In genomic region chr1:168135982-168136708, GRCh38 we compare ENCODE assay signal across 8 cellular contexts. TPM values are rescaled to one million over a fixed set of nuclear protein-coding genes. Genes with fewer than 3 reads are reported as not detected.
DNase-seq lines count a peak whose midpoint lies in the region; ATAC-seq and TF ChIP-seq lines count a peak whose summit lies in the region.

No MANE protein-coding gene starts in this region.

- no peak for TF ChIP-seq POLR2A in IMR-90 (IDR thresholded peaks at IDR 0.05; ENCODE audit: low read depth, low read length)

- intact Hi-C loops in IMR-90 (cut with micrococcal nuclease), result loop anchor here (2.0 to 5.0 kb wide), 2 partner anchors 43 to 54 kb away; partner anchors contain the start of gene TIPRL
- intact Hi-C loops in psoas muscle (cut with DNase I), result no loop called here

- H3K18ac ChIP-seq in IMR-90 (ENCODE audit: low read depth, low read length), result no peak overlapping the region

- peak overlapping the region; percentile 73 for H3K4me2 ChIP-seq in IMR-90 (ENCODE audit: low read depth, low read length)

- dilution Hi-C loops in IMR-90 (cut with HindIII; ENCODE audit: low sequenced_read_pairs, unreplicated experiment), result no loop called here

- H2BK15ac ChIP-seq in IMR-90 (ENCODE audit: low read depth, low read length), result no peak overlapping the region

- H2AK9ac ChIP-seq in IMR-90 (replicated peaks; ENCODE audit: low read depth, low read length, poor library complexity), result peak overlapping the region; percentile 18

- BruUV-seq in IMR-90 (replicated peaks; lab: Mats Ljungman, UMichigan), result no TSS peak

- DNase-seq in Daoy (ENCODE audit: low read depth), result peak; percentile 33
- peak; percentile 17 for DNase-seq in IMR-90
- peak; percentile 40 to 50 for DNase-seq in activated T-cell treated with anti-CD3 and anti-CD28 coated beads, Interleukin-2, amount 50 U/mL, for 48 hours
- peak; percentile 36 to 40 for DNase-seq in cardiac muscle cell (ENCODE audit: low read depth in 1 of 2, low spot score in 1 of 2)
- peak; percentile 20 to 60 for DNase-seq in psoas muscle
- no peak for DNase-seq in NCI-H2107 treated with DMSO at 0.1 percent for 48 hours (lab: John Stamatoyannopoulos, UW; ENCODE audit: unreplicated experiment)
- DNase-seq in NCI-H2107 (lab: John Stamatoyannopoulos, UW), result no peak

- ATAC-seq in IMR-90 (ENCODE audit: low read depth) (peak; percentile 24), psoas muscle (peak; percentile 36 to 62 (median 44)), HG03439 (IDR thresholded peaks at IDR 0.05; ENCODE audit: unreplicated experiment) (no peak)

- H3K9me3 ChIP-seq in IMR-90 (ENCODE audit: control insufficient read depth, insufficient read depth, low read length) (no peaks in the 10 kb centered on the region), cardiac muscle cell (ENCODE audit: low read depth) (no peaks in the 10 kb centered on the region), psoas muscle (no peaks in the 10 kb centered on the region)

- TF ChIP-seq CTCF in IMR-90 (conservative IDR thresholded peaks at IDR 0.05; ENCODE audit: low read depth, low read length) (no peak), cardiac muscle cell (IDR thresholded peaks at IDR 0.05; ENCODE audit: low read depth, low read length) (no peak), psoas muscle (IDR thresholded peaks at IDR 0.05) (no peak)

- H3K27ac ChIP-seq in IMR-90 (ENCODE audit: insufficient read depth, low read length), result peak overlapping the region; percentile 36; the same call in 1 of the 2 replicates
- H3K27ac ChIP-seq in cardiac muscle cell, result peak overlapping the region; percentile 82
- no peak overlapping the region for H3K27ac ChIP-seq in psoas muscle

- POLR2A ChIA-PET in IMR-90 (lab: Charles Lee; ENCODE audit: unreplicated experiment), result no interaction called here

- H3K4me3 ChIP-seq in IMR-90 (ENCODE audit: insufficient read depth, low read depth, low read length) (peak overlapping the region; percentile 68), cardiac muscle cell (peak overlapping the region; percentile 76), psoas muscle (peak overlapping the region; percentile 89)

- H3K27me3 ChIP-seq in IMR-90 (ENCODE audit: control insufficient read depth, insufficient read depth, low read length) (no peaks in the 10 kb centered on the region), cardiac muscle cell (no peaks in the 10 kb centered on the region), psoas muscle (ENCODE audit: insufficient read depth in 3 of 3, low read length in 2 of 3) (peaks cover 0 to 27% (median 0%) of the 10 kb centered on the region in 3 donors)

- WGBS in IMR-90 (ENCODE audit: extremely low coverage in 2 of 2, insufficient read length in 1 of 2), 2 experiments, result 1% methylated on average over 20 of the region's 61 CpGs; no CpG with 5 or more reads in 1 of the 2 experiments
- 0 to 1% (median 1%) methylated on average over 46 to 61 of the region's 61 CpGs for WGBS in psoas muscle, 3 donors

- H4K91ac ChIP-seq in IMR-90 (ENCODE audit: insufficient read depth, low read depth, low read length), result no peak overlapping the region

- no peak overlapping the region; the same call in 1 of the 2 replicates for H3K56ac ChIP-seq in IMR-90 (ENCODE audit: extremely low read depth, insufficient read depth, low read length)

- H3K23ac ChIP-seq in IMR-90 (ENCODE audit: low read depth, low read length), result peak overlapping the region; percentile 84

- no peaks in the 10 kb centered on the region for H4K20me1 ChIP-seq in IMR-90 (ENCODE audit: insufficient read depth, low read length)

- no peaks in the 10 kb centered on the region; the same call in 1 of the 2 replicates for H3K36me3 ChIP-seq in IMR-90 (ENCODE audit: control insufficient read depth, insufficient read depth, low read length)
- H3K36me3 ChIP-seq in cardiac muscle cell, result peaks cover 4% of the 10 kb centered on the region
- H3K36me3 ChIP-seq in psoas muscle (ENCODE audit: insufficient read depth in 1 of 2, low read depth in 1 of 2), result no peaks in the 10 kb centered on the region

- CTCF ChIA-PET in IMR-90 (lab: Yijun Ruan, JAX), result interaction anchor here (1.0 to 1.8 kb wide), 2 partner anchors 9 to 14 kb away, joined by 3 to 7 read pairs; no protein-coding TSS in a partner anchor

- peak overlapping the region; percentile 36 for H3K4ac ChIP-seq in IMR-90 (ENCODE audit: low read depth, low read length)

- H3K4me1 ChIP-seq in IMR-90 (ENCODE audit: control insufficient read depth, insufficient read depth, low read length), result peaks cover 3% of the 10 kb centered on the region; the same call in 1 of the 2 replicates
- peaks cover 10% of the 10 kb centered on the region for H3K4me1 ChIP-seq in cardiac muscle cell (ENCODE audit: low read depth)
- peaks cover 9% of the 10 kb centered on the region for H3K4me1 ChIP-seq in psoas muscle

- no peak for TF ChIP-seq RAD21 in IMR-90 (IDR thresholded peaks at IDR 0.05; ENCODE audit: low read length)

- H3K9me1 ChIP-seq in IMR-90 (ENCODE audit: insufficient read depth, low read length), result no peaks in the 10 kb centered on the region

- no peak overlapping the region for H3K14ac ChIP-seq in IMR-90 (replicated peaks; ENCODE audit: low read depth, low read length)

- H2BK20ac ChIP-seq in IMR-90 (ENCODE audit: low read depth, low read length), result no peak overlapping the region

- H2BK5ac ChIP-seq in IMR-90 (ENCODE audit: low read depth, low read length, poor library complexity, severe bottlenecking), result peak overlapping the region; percentile 7

- H4K5ac ChIP-seq in IMR-90 (ENCODE audit: low read depth, low read length), result no peak overlapping the region

- peak overlapping the region; percentile 92 for H2AFZ ChIP-seq in IMR-90 (replicated peaks; ENCODE audit: low read length, poor library complexity)

- peak overlapping the region in 1 of 2 experiments; percentile 22; a peak in 1 of 4 replicates for H4K8ac ChIP-seq in IMR-90 (ENCODE audit: low read depth in 2 of 2, low read length in 2 of 2)

- H3K9ac ChIP-seq in IMR-90 (ENCODE audit: low read depth, low read length), result peak overlapping the region; percentile 70

- in situ Hi-C loops in IMR-90 (cut with MboI; ENCODE audit: low sequenced_read_pairs), result loop anchor here (25.0 kb wide), 1 partner anchor 976 kb away; the partner anchor contains the start of gene ATP1B1

- peaks cover 16 to 24% of the 10 kb centered on the region in 2 experiments for H3K79me1 ChIP-seq in IMR-90 (ENCODE audit: low read depth in 1 of 2, low read length in 2 of 2)

- no peak overlapping the region for H2BK120ac ChIP-seq in IMR-90 (ENCODE audit: low read depth, low read length)

- no peak overlapping the region for H2AK5ac ChIP-seq in IMR-90 (ENCODE audit: low read depth, low read length)

TF ChIP-seq in IMR-90, 13 proteins besides CTCF, POLR2A, EP300 and RAD21:
- TF ChIP-seq MAZ (IDR thresholded peaks at IDR 0.05; ENCODE audit: borderline replicate concordance, low read depth, low read length), result no peak
- TF ChIP-seq CHD1 (IDR thresholded peaks at IDR 0.05; ENCODE audit: low read depth, low read length), result no peak
- no peak for TF ChIP-seq MAFK (IDR thresholded peaks at IDR 0.05; ENCODE audit: low read depth, low read length)
- no peak for TF ChIP-seq BHLHE40 (IDR thresholded peaks at IDR 0.05; ENCODE audit: low read depth, low read length)
- TF ChIP-seq ELK1 (IDR thresholded peaks at IDR 0.05; ENCODE audit: borderline replicate concordance, low read depth, low read length), result no peak
- TF ChIP-seq CEBPB (IDR thresholded peaks at IDR 0.05; ENCODE audit: low read depth, low read length), result no peak
- no peak for TF ChIP-seq FOS (IDR thresholded peaks at IDR 0.05; ENCODE audit: low read depth, low read length)
- TF ChIP-seq MXI1 (IDR thresholded peaks at IDR 0.05; ENCODE audit: borderline replicate concordance, low read depth, low read length), result no peak
- TF ChIP-seq USF2 (IDR thresholded peaks at IDR 0.05; ENCODE audit: low read depth, low read length), result no peak
- TF ChIP-seq NFE2L2 (IDR thresholded peaks at IDR 0.05; ENCODE audit: low read depth, low read length), result no peak
- TF ChIP-seq RCOR1 (IDR thresholded peaks at IDR 0.05; ENCODE audit: insufficient replicate concordance, low read length), result no peak
- no peak for TF ChIP-seq RFX5 (IDR thresholded peaks at IDR 0.05; ENCODE audit: low read depth, low read length)
- no peak for TF ChIP-seq SMC3 (IDR thresholded peaks at IDR 0.05; ENCODE audit: low read depth, low read length)

RNA-seq across cellular contexts. Expression of gene GPR161, which starts 0.6 kb away (rescaled TPM):
- total RNA-seq in Daoy (2014; rRNA removed; shearing (Covaris generic)), result 8.8 and 8.9 TPM in 2 replicates
- total RNA-seq in IMR-90 (2012; rRNA removed) (11.1 and 13.3 TPM in 2 replicates), cardiac muscle cell (15.5 and 17.0 TPM in 2 replicates), psoas muscle (1 to 10 TPM in 3 of 4 donors, under 1 TPM in 1; 0.67 to 2.6 (median 1.4) TPM)
- polyA plus RNA-seq in IMR-90 (2012; rRNA removed) (12.4 and 12.5 TPM in 2 replicates), cardiac muscle cell (27.6 and 29.7 TPM in 2 replicates), psoas muscle (under 1 TPM; 0.38 to 0.67 (median 0.46) TPM)
- polyA plus RNA-seq in IMR-90 (2012; cell fraction: cytosol; rRNA removed), result 8.8 and 12.9 TPM in 2 replicates
- polyA plus RNA-seq in IMR-90 (2012; cell fraction: nucleus; rRNA removed; ENCODE audit: low replicate concordance), result 8.4 and 15.0 TPM in 2 replicates

RNA-seq across cellular contexts. Expression of gene TIPRL, which starts 42.6 kb away (rescaled TPM):
- total RNA-seq in Daoy (2014; rRNA removed; shearing (Covaris generic)), result 65.4 and 66.2 TPM in 2 replicates
- total RNA-seq in IMR-90 (2012; rRNA removed), result 15.4 and 41.1 TPM in 2 replicates
- polyA plus RNA-seq in IMR-90 (2012; rRNA removed), result 20.0 and 23.8 TPM in 2 replicates
- polyA plus RNA-seq in IMR-90 (2012; cell fraction: cytosol; rRNA removed), result 4.2 and 5.3 TPM in 2 replicates
- polyA plus RNA-seq in IMR-90 (2012; cell fraction: nucleus; rRNA removed; ENCODE audit: low replicate concordance), result 1.7 and 7.9 TPM in 2 replicates
- total RNA-seq in cardiac muscle cell, result 26.7 and 35.1 TPM in 2 replicates
- 44.0 and 57.3 TPM in 2 replicates for polyA plus RNA-seq in cardiac muscle cell
- total RNA-seq in psoas muscle, result 10 to 100 TPM; 27.1 to 34.7 (median 31.2) TPM
- 10 to 100 TPM; 15.3 to 32.8 (median 30.7) TPM for polyA plus RNA-seq in psoas muscle

Comparison
In these comparisons a context has a peak if more than half of its experiments do, and no peak if none do; other contexts are left out.
1. DNase-seq: peak in Daoy (single experiment), IMR-90 (single experiment), activated T-cell treated with anti-CD3 and anti-CD28 coated beads, Interleukin-2, amount 50 U/mL, for 48 hours (2 of 2), cardiac muscle cell (2 of 2) and psoas muscle (2 of 2); none in NCI-H2107 treated with DMSO at 0.1 percent for 48 hours (single experiment) and NCI-H2107 (single experiment).
2. Peak in every context shown above with its lines, with median percentiles within 50 percentile points of each other: H3K4me3 ChIP-seq.